In genomic region chr3:161284989-161285388, GRCh38 we compare ENCODE assay signal across 14 cellular contexts.
"Had no signal": no experiment of that assay in that cellular context is flagged by ENCODE, and none has a peak within 500 bp of the region (broad histone marks: within the 10 kb centered on the region; RNA-seq: fewer than 3 reads in every experiment).

No MANE protein-coding gene starts in this region.

- DNase-seq: activated CD4-positive, alpha-beta memory T cell treated with anti-CD3 and anti-CD28 coated beads for 36 hours; activated CD4-positive, alpha-beta T cell treated with anti-CD3 and anti-CD28 coated beads for 1 hour; activated effector memory CD4-positive, alpha-beta T cell treated with anti-CD3 and anti-CD28 coated beads, Interleukin-2, amount 50 U/mL, for 16 hours; activated T-cell treated with anti-CD3 and anti-CD28 coated beads, Interleukin-2, amount 50 U/mL, for 4 hours; anterior cingulate cortex; gastrocnemius medialis; kidney glomerular epithelial cell; nephron progenitor cell; spleen; stimulated activated CD4-positive, alpha-beta T cell treated with anti-CD3 and anti-CD28 coated beads, Interleukin-1b, Interleukin-23, amount 100 ng/mL, for 48 hours; T-helper 9 cell; transverse colon had no signal

- H3K4me3 ChIP-seq: gastrocnemius medialis, spleen, transverse colon had no signal

- H3K27me3 ChIP-seq: gastrocnemius medialis, spleen, transverse colon had no signal

- H3K4me1 ChIP-seq: gastrocnemius medialis, spleen, transverse colon had no signal

- H3K9me3 ChIP-seq: gastrocnemius medialis had no signal

- H3K36me3 ChIP-seq: gastrocnemius medialis, spleen, transverse colon had no signal

- H3K27ac ChIP-seq: gastrocnemius medialis, spleen, transverse colon had no signal

- ATAC-seq: activated T-cell treated with anti-CD3 and anti-CD28 coated beads, Interleukin-2, amount 50 U/mL, for 4 hours; gastrocnemius medialis; sciatic nerve; stimulated activated memory B cell treated with anti-CD40 and anti-IgM and Interleukin-4, amounts not matched to agents 10 μg/mL and 1 μg/mL and 100 μg/mL, for 72 hours had no signal
